In genomic region chr3:127874091-127874490, GRCh38 we compare ENCODE assay signal across 5 cellular contexts. TPM values are rescaled to one million over a fixed set of nuclear protein-coding genes. Genes with fewer than 3 reads are reported as not detected.
"Had no signal": no experiment of that assay in that cellular context is flagged by ENCODE, and none has a peak within 500 bp of the region (broad histone marks: within the 10 kb centered on the region; RNA-seq: fewer than 3 reads in every experiment).

No MANE protein-coding gene starts in this region.

RNA-seq across cellular contexts. Expression of gene KBTBD12, which starts 40.9 kb away (rescaled TPM):
- total RNA-seq: activated CD8-positive, alpha-beta T cell treated with anti-CD3 and anti-CD28 coated beads for 36 hours; activated naive CD8-positive, alpha-beta T cell treated with anti-CD3 and anti-CD28 coated beads for 36 hours; activated T-cell treated with anti-CD3 and anti-CD28 coated beads, Interleukin-2, amount 50 U/mL, for 72 hours; NCI-H460; SK-MEL-5 had no signal
